1 cellular context compared by ENCODE assay signal in the genomic region with DNA sequence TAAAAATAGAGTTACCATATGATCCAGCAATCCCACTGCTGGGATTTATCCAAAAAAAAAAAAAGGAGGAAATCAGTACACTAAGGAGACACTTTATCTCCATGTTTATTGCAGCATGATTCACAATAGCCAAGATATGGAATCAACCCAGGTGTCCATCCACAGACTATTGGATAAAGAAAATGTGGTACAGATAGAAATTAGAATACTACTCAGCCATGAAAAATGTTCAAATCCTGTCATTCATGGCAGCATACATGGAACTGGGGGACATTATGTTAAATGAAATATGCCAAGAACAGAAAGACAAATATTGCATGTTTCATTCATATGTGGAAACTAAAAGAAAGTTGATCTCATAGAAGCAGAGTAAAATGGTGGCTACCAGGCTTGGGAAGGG.
TF ChIP-seq lines count a peak whose summit lies in the region.

No MANE protein-coding gene starts in this region.

TF ChIP-seq in H1, 55 proteins besides CTCF, POLR2A, EP300 and RAD21 (continued from another document):
- TF ChIP-seq, protein P1, sequence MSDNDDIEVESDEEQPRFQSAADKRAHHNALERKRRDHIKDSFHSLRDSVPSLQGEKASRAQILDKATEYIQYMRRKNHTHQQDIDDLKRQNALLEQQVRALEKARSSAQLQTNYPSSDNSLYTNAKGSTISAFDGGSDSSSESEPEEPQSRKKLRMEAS (IDR thresholded peaks at IDR 0.05), result no peak
- no peak for TF ChIP-seq TCF12 (IDR thresholded peaks at IDR 0.05; ENCODE audit: low read depth, low read length)
- TF ChIP-seq TAF1 (IDR thresholded peaks at IDR 0.05; ENCODE audit: low read depth, low read length), result no peak
- TF ChIP-seq BCL11A (IDR thresholded peaks at IDR 0.05; ENCODE audit: low read depth in 2 of 2, low read length in 2 of 2), result no peak
- TF ChIP-seq, protein P2, sequence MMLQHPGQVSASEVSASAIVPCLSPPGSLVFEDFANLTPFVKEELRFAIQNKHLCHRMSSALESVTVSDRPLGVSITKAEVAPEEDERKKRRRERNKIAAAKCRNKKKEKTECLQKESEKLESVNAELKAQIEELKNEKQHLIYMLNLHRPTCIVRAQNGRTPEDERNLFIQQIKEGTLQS (IDR thresholded peaks at IDR 0.05; ENCODE audit: insufficient read depth, low read depth, low read length), result no peak
- TF ChIP-seq, protein P3, sequence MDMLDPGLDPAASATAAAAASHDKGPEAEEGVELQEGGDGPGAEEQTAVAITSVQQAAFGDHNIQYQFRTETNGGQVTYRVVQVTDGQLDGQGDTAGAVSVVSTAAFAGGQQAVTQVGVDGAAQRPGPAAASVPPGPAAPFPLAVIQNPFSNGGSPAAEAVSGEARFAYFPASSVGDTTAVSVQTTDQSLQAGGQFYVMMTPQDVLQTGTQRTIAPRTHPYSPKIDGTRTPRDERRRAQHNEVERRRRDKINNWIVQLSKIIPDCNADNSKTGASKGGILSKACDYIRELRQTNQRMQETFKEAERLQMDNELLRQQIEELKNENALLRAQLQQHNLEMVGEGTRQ (IDR thresholded peaks at IDR 0.05; ENCODE audit: low read length), result no peak
- TF ChIP-seq CBX8 (IDR thresholded peaks at IDR 0.05; ENCODE audit: borderline replicate concordance, low read depth, low read length), result no peak
- no peak for TF ChIP-seq CBX5 (IDR thresholded peaks at IDR 0.05; ENCODE audit: low read depth, low read length)
- TF ChIP-seq HDAC2 (IDR thresholded peaks at IDR 0.05; ENCODE audit: borderline replicate concordance in 1 of 2, low read depth in 2 of 2, low read length in 2 of 2), result peak in 1 of 2 experiments; percentile 45; a peak in 1 of 4 replicates
- TF ChIP-seq ASH2L (IDR thresholded peaks at IDR 0.05; ENCODE audit: low read length), result no peak
- peak; percentile 67 for TF ChIP-seq KDM1A (IDR thresholded peaks at IDR 0.05; ENCODE audit: borderline replicate concordance, low read length)
TF ChIP-seq in H1: peak in this region for 2.
